16 cellular contexts compared by ENCODE assay signal in genomic region chr5:90550963-90551362, GRCh38. TPM values are rescaled to one million over a fixed set of nuclear protein-coding genes. Genes with fewer than 3 reads are reported as not detected.
"Had no signal": no experiment of that assay in that cellular context is flagged by ENCODE, and none has a peak within 500 bp of the region (broad histone marks: within the 10 kb centered on the region; RNA-seq: fewer than 3 reads in every experiment).

No MANE protein-coding gene starts in this region.

- DNase-seq: effector memory CD4-positive, alpha-beta T cell; heart left ventricle; hippocampal formation; kidney glomerular epithelial cell; mucosa of descending colon; naive thymus-derived CD8-positive, alpha-beta T cell; nucleus accumbens; ovary; stimulated activated CD4-positive, alpha-beta T cell treated with anti-CD3 and anti-CD28 coated beads, Interleukin-4, amount 100 ng/mL, for 1 hour; stimulated activated CD8-positive, alpha-beta memory T cell treated with anti-CD3 and anti-CD28 coated beads, Interleukin-4, amount 100 ng/mL, for 48 hours; stimulated activated naive CD8-positive, alpha-beta T cell treated with anti-CD3 and anti-CD28 coated beads, Interleukin-15, Interleukin-2, amounts not matched to agents 100 U/mL and 50 U/mL, for 24 hours; tibial artery had no signal

- H3K4me3 Mint-ChIP-seq: naive thymus-derived CD8-positive, alpha-beta T cell; stimulated activated effector memory CD8-positive, alpha-beta T cell treated with anti-CD3 and anti-CD28 coated beads, Interleukin-12 subunit alpha, Interleukin-12 subunit beta, amount 100 ng/mL, for 72 hours had no signal

- H3K27ac Mint-ChIP-seq: naive thymus-derived CD8-positive, alpha-beta T cell; stimulated activated effector memory CD8-positive, alpha-beta T cell treated with anti-CD3 and anti-CD28 coated beads, Interleukin-12 subunit alpha, Interleukin-12 subunit beta, amount 100 ng/mL, for 72 hours had no signal

- H3K9me3 Mint-ChIP-seq: naive thymus-derived CD8-positive, alpha-beta T cell; stimulated activated effector memory CD8-positive, alpha-beta T cell treated with anti-CD3 and anti-CD28 coated beads, Interleukin-12 subunit alpha, Interleukin-12 subunit beta, amount 100 ng/mL, for 72 hours had no signal

- H3K4me1 Mint-ChIP-seq: stimulated activated effector memory CD8-positive, alpha-beta T cell treated with anti-CD3 and anti-CD28 coated beads, Interleukin-12 subunit alpha, Interleukin-12 subunit beta, amount 100 ng/mL, for 72 hours had no signal

- H3K9me3 ChIP-seq: heart left ventricle, mucosa of descending colon, ovary, right atrium auricular region, tibial artery had no signal

- H3K27me3 ChIP-seq: ovary, right atrium auricular region had no signal

- H3K4me1 ChIP-seq: heart left ventricle, right atrium auricular region had no signal

- H3K27ac ChIP-seq: heart left ventricle, ovary, right atrium auricular region, tibial artery had no signal

- H3K36me3 Mint-ChIP-seq: naive thymus-derived CD8-positive, alpha-beta T cell; stimulated activated effector memory CD8-positive, alpha-beta T cell treated with anti-CD3 and anti-CD28 coated beads, Interleukin-12 subunit alpha, Interleukin-12 subunit beta, amount 100 ng/mL, for 72 hours had no signal

- FAIRE-seq: endometrium, islet of Langerhans had no signal

- H3K4me3 ChIP-seq: heart left ventricle, mucosa of descending colon, ovary, right atrium auricular region, tibial artery had no signal

- H3K36me3 ChIP-seq: heart left ventricle, ovary, right atrium auricular region, tibial artery had no signal

RNA-seq across cellular contexts. Expression of gene ADGRV1, which starts 7.6 kb away (rescaled TPM):
- polyA plus RNA-seq: heart left ventricle had no signal
